Comparison of ENCODE assay signal across 8 cellular contexts in genomic region chr2:69914235-69915049, GRCh38. TPM values are rescaled to one million over a fixed set of nuclear protein-coding genes. Genes with fewer than 3 reads are reported as not detected.
DNase-seq lines count a peak whose midpoint lies in the region; ATAC-seq and TF ChIP-seq lines count a peak whose summit lies in the region.

No MANE protein-coding gene starts in this region.

- ATAC-seq in HG02759 (IDR thresholded peaks at IDR 0.05; ENCODE audit: unreplicated experiment), result peak; percentile 90

- no peaks in the 10 kb centered on the region for H3K9me3 Mint-ChIP-seq in type B pancreatic cell

- H2AK5ac ChIP-seq in trophoblast cell (ENCODE audit: low read length), result peak overlapping the region; percentile 94

- H3K27ac ChIP-seq in adipose tissue (ENCODE audit: low read depth, low read length), result peak overlapping the region; percentile 95
- peak overlapping the region; percentile 72 for H3K27ac ChIP-seq in trophoblast cell (ENCODE audit: low read depth, low read length)

- H3K27ac Mint-ChIP-seq in type B pancreatic cell, result peak overlapping the region; percentile 95

- peak overlapping the region; percentile 81 for H3K4me2 ChIP-seq in trophoblast cell (ENCODE audit: low read length)

- peak overlapping the region; percentile 92 for H2AFZ ChIP-seq in trophoblast cell (ENCODE audit: insufficient read depth, low read length, poor library complexity)

- H3K18ac ChIP-seq in trophoblast cell (ENCODE audit: low read length), result peak overlapping the region; percentile 91

- peak overlapping the region; percentile 86 for H2BK5ac ChIP-seq in trophoblast cell (ENCODE audit: low read depth, low read length, poor library complexity)

- H3K27me3 Mint-ChIP-seq in type B pancreatic cell, result peaks cover 3% of the 10 kb centered on the region

- peak overlapping the region; percentile 93 for H3K14ac ChIP-seq in trophoblast cell (ENCODE audit: low read length)

- peak overlapping the region; percentile 90 for H3K9ac ChIP-seq in trophoblast cell (ENCODE audit: low read length)

- peak overlapping the region; percentile 92 for H4K8ac ChIP-seq in trophoblast cell (ENCODE audit: low read depth, low read length)

- H3K4me3 Mint-ChIP-seq in type B pancreatic cell, result peak overlapping the region; percentile 89

- peak overlapping the region; percentile 96 for H4K91ac ChIP-seq in trophoblast cell (ENCODE audit: low read depth, low read length)

- peak overlapping the region; percentile 65 for H2BK12ac ChIP-seq in trophoblast cell (ENCODE audit: low read length)

- intact Hi-C loops in cardiac septum (cut with DNase I), result loop anchor here (1.0 to 5.0 kb wide), 6 partner anchors 156 to 388 kb away; partner anchors contain the start of genes C2orf42, FAM136A and TIA1

- DNase-seq in NCI-H1417 (lab: John Stamatoyannopoulos, UW) (peak; percentile 100), SW 1271 (lab: John Stamatoyannopoulos, UW) (peak; percentile 100), cardiac septum (ENCODE audit: low spot score) (peak; percentile 100), trophoblast cell (peak; percentile 100), type B pancreatic cell (ENCODE audit: extremely low spot score, unreplicated experiment) (peak; percentile 99)

- peaks cover 0 to 4% of the 10 kb centered on the region in 2 experiments for H3K36me3 ChIP-seq in trophoblast cell (ENCODE audit: control insufficient read depth in 1 of 2, insufficient read depth in 2 of 2, low read length in 2 of 2)

- TF ChIP-seq CTCF in GM12873 (IDR thresholded peaks at IDR 0.05; ENCODE audit: insufficient read depth, low read depth, low read length, missing control alignments) (peak; percentile 2), type B pancreatic cell (conservative IDR thresholded peaks at IDR 0.05) (no peak)

- H3K79me1 ChIP-seq in trophoblast cell (ENCODE audit: low read length), result peaks cover 8% of the 10 kb centered on the region

- no peaks in the 10 kb centered on the region for H3K9me3 ChIP-seq in trophoblast cell (ENCODE audit: insufficient read depth, low read depth, low read length)

- H3K4me1 Mint-ChIP-seq in type B pancreatic cell (ENCODE audit: unreplicated experiment), result no peaks in the 10 kb centered on the region

- peaks cover 9% of the 10 kb centered on the region for H3K79me2 ChIP-seq in trophoblast cell (ENCODE audit: control insufficient read depth, insufficient read depth, low read length, poor library complexity)

- no peaks in the 10 kb centered on the region for H3K36me3 Mint-ChIP-seq in type B pancreatic cell

- H3K4me3 ChIP-seq in trophoblast cell (ENCODE audit: low read depth, low read length), result peak overlapping the region; percentile 72

- H3K4me1 ChIP-seq in trophoblast cell (ENCODE audit: control insufficient read depth in 1 of 2, insufficient read depth in 2 of 2, low read length in 2 of 2), result peaks cover 0 to 2% of the 10 kb centered on the region in 2 experiments

- peak overlapping the region; percentile 88 for H2BK120ac ChIP-seq in trophoblast cell (ENCODE audit: insufficient read depth, low read length, poor library complexity)

- 0% methylated on average over 56 to 57 of the region's 57 CpGs for WGBS in adipose tissue, 3 donors
- WGBS in trophoblast cell (ENCODE audit: extremely low coverage, insufficient coverage, insufficient read length), result no CpG with 5 or more reads among the region's 57 CpGs

- H3K27me3 ChIP-seq in trophoblast cell (ENCODE audit: insufficient read depth, low read length), result no peaks in the 10 kb centered on the region

- peak overlapping the region; percentile 96 for H4K12ac ChIP-seq in trophoblast cell (ENCODE audit: low read depth, low read length)

- peak overlapping the region; percentile 67 for H3K4ac ChIP-seq in trophoblast cell (ENCODE audit: low read depth, low read length)

- no peak overlapping the region for H3K23ac ChIP-seq in trophoblast cell (ENCODE audit: low read length)

RNA-seq across cellular contexts. Expression of gene MXD1, which starts 0.5 kb away (rescaled TPM):
- 10 to 100 TPM in 2 of 3 donors, 1 to 10 TPM in 1; 2.1 to 16.8 (median 13.6) TPM for polyA plus RNA-seq in adipose tissue
- 6.2 TPM for total RNA-seq in cardiac septum
- 26.3 and 29.3 TPM in 2 replicates for polyA plus RNA-seq in trophoblast cell (2013)
- total RNA-seq in type B pancreatic cell (ENCODE audit: low replicate concordance), result 14.0 and 23.1 TPM in 2 replicates

RNA-seq across cellular contexts. Expression of gene SNRNP27, which starts 20.7 kb away (rescaled TPM):
- 10 to 100 TPM; 17.9 to 70.9 (median 57.8) TPM for polyA plus RNA-seq in adipose tissue
- total RNA-seq in cardiac septum (48.6 TPM), type B pancreatic cell (ENCODE audit: low replicate concordance) (35.3 and 43.1 TPM in 2 replicates)
- polyA plus RNA-seq in trophoblast cell (2013), result 74.1 and 74.2 TPM in 2 replicates

RNA-seq across cellular contexts. Expression of gene ASPRV1, which starts 47.0 kb away (rescaled TPM):
- 1 to 10 TPM in 2 of 3 donors, under 1 TPM in 1; 0.40 to 2.4 (median 1.2) TPM for polyA plus RNA-seq in adipose tissue
- total RNA-seq in cardiac septum (0.81 TPM), type B pancreatic cell (ENCODE audit: low replicate concordance) (0.67 and 1.3 TPM in 2 replicates)
- 0.16 and 0.22 TPM in 2 replicates for polyA plus RNA-seq in trophoblast cell (2013)

Comparison
In these comparisons a context has a peak if more than half of its experiments do, and no peak if none do; other contexts are left out.
1. Peak in every context shown above with its lines: DNase-seq, ATAC-seq, H3K4me3 ChIP-seq and H3K27ac ChIP-seq.